In the genomic region with DNA sequence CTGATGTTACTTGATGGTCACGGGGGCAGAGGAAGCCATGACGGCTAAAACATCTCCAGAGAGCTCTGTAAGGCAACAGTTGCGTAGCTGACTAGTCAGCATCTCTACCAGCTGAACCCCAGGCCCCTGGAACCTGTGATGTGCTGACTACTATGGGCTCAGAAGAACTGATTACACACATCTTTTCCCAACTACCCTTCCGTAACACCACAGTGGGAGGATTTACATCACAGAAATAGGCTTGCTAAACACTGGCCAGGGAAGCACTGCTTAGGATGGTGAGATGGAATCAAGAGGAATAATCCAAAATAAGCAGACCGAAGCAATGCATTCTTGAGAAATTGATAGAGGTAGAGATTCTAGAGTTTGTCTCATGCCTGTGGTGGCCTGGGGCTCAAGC, we compare ENCODE assay signal across 1 cellular context.
TF ChIP-seq lines count a peak whose summit lies in the region.

No MANE protein-coding gene starts in this region.

TF ChIP-seq in H1, 55 proteins besides CTCF, POLR2A, EP300 and RAD21:
- TF ChIP-seq YY1 (IDR thresholded peaks at IDR 0.05; ENCODE audit: low read depth, low read length) (no peak), ZNF274 (IDR thresholded peaks at IDR 0.05; ENCODE audit: borderline replicate concordance, extremely low read depth, low read length) (no peak), CBX5 (IDR thresholded peaks at IDR 0.05; ENCODE audit: low read depth, low read length) (no peak), SIRT6 (IDR thresholded peaks at IDR 0.05; ENCODE audit: low read length) (no peak), KDM4A (IDR thresholded peaks at IDR 0.05; ENCODE audit: low read depth, low read length, severe bottlenecking) (no peak)
